1 cellular context compared by ENCODE assay signal in the genomic region with DNA sequence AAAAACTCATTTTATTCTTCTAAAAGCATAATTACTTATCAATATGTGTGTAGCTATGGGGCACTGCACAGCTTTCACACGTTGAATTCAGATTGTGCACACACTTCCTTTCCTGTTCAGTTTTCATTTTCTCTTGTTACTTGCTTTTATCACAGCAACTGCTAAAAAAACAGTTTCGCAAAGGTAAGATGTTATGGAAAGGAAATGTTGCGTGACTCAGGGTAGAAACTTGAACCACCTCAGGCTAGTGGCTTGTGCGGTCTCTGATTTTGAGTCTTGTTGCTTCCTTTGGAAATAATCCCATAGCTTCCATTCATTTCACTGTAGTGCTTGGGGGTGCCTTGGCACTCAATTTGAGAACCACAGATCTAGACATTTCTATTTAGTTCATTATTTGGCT.
TF ChIP-seq lines count a peak whose summit lies in the region.

No MANE protein-coding gene starts in this region.

TF ChIP-seq in SK-N-SH treated with all-trans-retinoic acid at 6 μM for 48 hours, 23 proteins besides CTCF, POLR2A, EP300 and RAD21 (continued from another document):
- TF ChIP-seq, protein P1, sequence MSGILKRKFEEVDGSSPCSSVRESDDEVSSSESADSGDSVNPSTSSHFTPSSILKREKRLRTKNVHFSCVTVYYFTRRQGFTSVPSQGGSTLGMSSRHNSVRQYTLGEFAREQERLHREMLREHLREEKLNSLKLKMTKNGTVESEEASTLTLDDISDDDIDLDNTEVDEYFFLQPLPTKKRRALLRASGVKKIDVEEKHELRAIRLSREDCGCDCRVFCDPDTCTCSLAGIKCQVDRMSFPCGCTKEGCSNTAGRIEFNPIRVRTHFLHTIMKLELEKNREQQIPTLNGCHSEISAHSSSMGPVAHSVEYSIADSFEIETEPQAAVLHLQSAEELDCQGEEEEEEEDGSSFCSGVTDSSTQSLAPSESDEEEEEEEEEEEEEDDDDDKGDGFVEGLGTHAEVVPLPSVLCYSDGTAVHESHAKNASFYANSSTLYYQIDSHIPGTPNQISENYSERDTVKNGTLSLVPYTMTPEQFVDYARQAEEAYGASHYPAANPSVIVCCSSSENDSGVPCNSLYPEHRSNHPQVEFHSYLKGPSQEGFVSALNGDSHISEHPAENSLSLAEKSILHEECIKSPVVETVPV (CRISPR knock-in tag; IDR thresholded peaks at IDR 0.05), result no peak
- TF ChIP-seq, protein P2, sequence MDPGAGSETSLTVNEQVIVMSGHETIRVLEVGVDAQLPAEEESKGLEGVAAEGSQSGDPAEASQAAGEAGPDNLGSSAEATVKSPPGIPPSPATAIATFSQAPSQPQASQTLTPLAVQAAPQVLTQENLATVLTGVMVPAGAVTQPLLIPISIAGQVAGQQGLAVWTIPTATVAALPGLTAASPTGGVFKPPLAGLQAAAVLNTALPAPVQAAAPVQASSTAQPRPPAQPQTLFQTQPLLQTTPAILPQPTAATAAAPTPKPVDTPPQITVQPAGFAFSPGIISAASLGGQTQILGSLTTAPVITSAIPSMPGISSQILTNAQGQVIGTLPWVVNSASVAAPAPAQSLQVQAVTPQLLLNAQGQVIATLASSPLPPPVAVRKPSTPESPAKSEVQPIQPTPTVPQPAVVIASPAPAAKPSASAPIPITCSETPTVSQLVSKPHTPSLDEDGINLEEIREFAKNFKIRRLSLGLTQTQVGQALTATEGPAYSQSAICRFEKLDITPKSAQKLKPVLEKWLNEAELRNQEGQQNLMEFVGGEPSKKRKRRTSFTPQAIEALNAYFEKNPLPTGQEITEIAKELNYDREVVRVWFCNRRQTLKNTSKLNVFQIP (CRISPR knock-in tag; IDR thresholded peaks at IDR 0.05; ENCODE audit: borderline replicate concordance, low read depth), result no peak
- TF ChIP-seq ZNF8 (CRISPR knock-in tag; IDR thresholded peaks at IDR 0.05), result no peak
